ENCODE assay signal across 11 cellular contexts in genomic region chr2:111706481-111707001, GRCh38.
DNase-seq lines count a peak whose midpoint lies in the region; ATAC-seq, FAIRE-seq and TF ChIP-seq lines count a peak whose summit lies in the region.
"Had no signal": no experiment of that assay in that cellular context is flagged by ENCODE, and none has a peak within 500 bp of the region (broad histone marks: within the 10 kb centered on the region; RNA-seq: fewer than 3 reads in every experiment).

No MANE protein-coding gene starts in this region.

- no peak for ATAC-seq in HG02981 (IDR thresholded peaks at IDR 0.05; ENCODE audit: unreplicated experiment)

- TF ChIP-seq CTCF in GM12865 (IDR thresholded peaks at IDR 0.05; ENCODE audit: insufficient read depth, low read depth, low read length, missing control alignments) (peak; percentile 0), RWPE1 (conservative IDR thresholded peaks at IDR 0.05; ENCODE audit: low read depth) (no peak), GM13977 (IDR thresholded peaks at IDR 0.05; ENCODE audit: extremely low read depth, insufficient read depth, missing control alignments) (no peak)

- peak overlapping the region; percentile 96 for H3K27ac ChIP-seq in RWPE1
- H3K27ac ChIP-seq: gastroesophageal sphincter, right lobe of liver had no signal

- H3K27me3 ChIP-seq in H7 (ENCODE audit: control insufficient read depth, insufficient read depth, low read length) = no peaks in the 10 kb centered on the region
- H3K27me3 ChIP-seq: gastroesophageal sphincter, right lobe of liver had no signal

- in situ Hi-C loops in GM13977 (cut with MboI; ENCODE audit: low pct_unique_long_range_greater_than_20kb, low sequenced_read_pairs, unreplicated experiment) = loop anchor here (25.0 kb wide), 2 partner anchors 594 to 894 kb away; partner anchors contain the start of gene BCL2L11

- FAIRE-seq in GM19239 (lab: Jason Lieb, UNC) = no peak

- POLR2A ChIA-PET in RWPE1 (lab: Yijun Ruan, JAX; ENCODE audit: low non-redundant PET) = no interaction called here

- DNase-seq in GM12865 (ENCODE audit: low read depth) (peak; percentile 41), H7 (peak; percentile 24), RWPE1 (ENCODE audit: low spot score) (no peak), kidney tubule cell (ENCODE audit: low spot score) (peak; percentile 23), activated gamma-delta T cell (lab: John Stamatoyannopoulos, UW) (no peak), GM19239 (ENCODE audit: insufficient read length, low spot score) (no peak), GM13977 (ENCODE audit: low spot score) (no peak)
- DNase-seq: midbrain had no signal

- CTCF ChIA-PET in RWPE1 (lab: Yijun Ruan, JAX) = no interaction called here

- H3K4me3 ChIP-seq in GM12865 (ENCODE audit: low read depth, low read length) (no peak overlapping the region), H7 (ENCODE audit: insufficient read depth, low read depth, low read length) (no peak overlapping the region)
- H3K4me3 ChIP-seq: gastroesophageal sphincter, right lobe of liver had no signal

- H3K36me3 ChIP-seq in H7 (replicated peaks; ENCODE audit: control insufficient read depth, insufficient read depth, low read length) = no peaks in the 10 kb centered on the region
- H3K36me3 ChIP-seq: gastroesophageal sphincter, right lobe of liver had no signal

Comparison
In these comparisons a context has a peak if more than half of its experiments do, and no peak if none do; other contexts are left out.
1. DNase-seq: peak in GM12865 (single experiment), H7 (single experiment) and kidney tubule cell (single experiment); none in RWPE1 (single experiment), activated gamma-delta T cell (single experiment), GM19239 (single experiment) and GM13977 (single experiment).